11 cellular contexts compared by ENCODE assay signal in the genomic region with DNA sequence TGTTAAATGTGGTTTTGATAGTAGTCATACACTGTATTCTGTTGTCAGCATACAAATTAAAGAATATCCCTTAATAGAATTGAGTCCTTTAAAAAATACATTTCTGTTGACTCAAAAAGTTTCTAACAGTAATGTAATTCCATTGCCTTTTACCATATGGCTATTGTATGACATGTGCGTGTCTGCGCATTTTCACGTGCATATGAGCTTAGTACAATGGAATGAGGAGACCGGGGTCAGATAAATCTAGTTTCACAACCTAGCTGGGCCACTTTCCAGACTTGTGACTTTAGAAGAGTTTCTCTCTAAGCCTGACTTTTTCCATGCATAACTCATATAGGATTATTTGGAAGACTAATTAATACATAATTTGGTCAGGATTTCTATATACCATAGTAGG. TPM values are rescaled to one million over a fixed set of nuclear protein-coding genes. Genes with fewer than 3 reads are reported as not detected.
DNase-seq lines count a peak whose midpoint lies in the region; TF ChIP-seq lines count a peak whose summit lies in the region.
"Had no signal": no experiment of that assay in that cellular context is flagged by ENCODE, and none has a peak within 500 bp of the region (broad histone marks: within the 10 kb centered on the region; RNA-seq: fewer than 3 reads in every experiment).

No MANE protein-coding gene starts in this region.

- no peak for TF ChIP-seq CTCF in AG09309 (IDR thresholded peaks at IDR 0.05; ENCODE audit: control insufficient read depth, insufficient read depth, low read depth, low read length, missing control alignments)
- no peak for TF ChIP-seq CTCF in esophagus squamous epithelium (IDR thresholded peaks at IDR 0.05)
- no peak for TF ChIP-seq CTCF in osteoblast (IDR thresholded peaks at IDR 0.05; ENCODE audit: extremely low read depth, low read depth, low read length)

- no peaks in the 10 kb centered on the region for H4K20me1 ChIP-seq in osteoblast (ENCODE audit: insufficient read depth, low read length)

- DNase-seq in AG09309 (ENCODE audit: low read depth): peak; percentile 95
- peak; percentile 85 for DNase-seq in NCI-H226
- DNase-seq in esophagus squamous epithelium (lab: John Stamatoyannopoulos, UW): no peak
- DNase-seq in osteoblast (ENCODE audit: insufficient read length, low spot score, missing footprints): peak; percentile 91
- DNase-seq in SHP77 treated with DMSO at 0.1 percent for 48 hours (lab: John Stamatoyannopoulos, UW): no peak
- no peak for DNase-seq in DMS153 treated with DMSO at 0.1 percent for 48 hours (lab: John Stamatoyannopoulos, UW; ENCODE audit: unreplicated experiment)
- DNase-seq in NCI-H2227 (lab: John Stamatoyannopoulos, UW; ENCODE audit: unreplicated experiment): no peak
- no peak for DNase-seq in G401 (ENCODE audit: low spot score)
- DNase-seq: COR-L47; NCI-H524 treated with DMSO at 0.1 percent for 48 hours; stimulated activated CD4-positive, alpha-beta T cell treated with anti-CD3 and anti-CD28 coated beads, Interleukin-4, amount 100 ng/mL, for 24 hours had no signal

- H3K36me3 ChIP-seq in esophagus squamous epithelium (peaks cover 0 to 54% (median 0%) of the 10 kb centered on the region in 3 donors), osteoblast (ENCODE audit: insufficient read depth, low read length) (peaks cover 69% of the 10 kb centered on the region)

- H3K27me3 ChIP-seq in esophagus squamous epithelium (no peaks in the 10 kb centered on the region), osteoblast (ENCODE audit: insufficient read depth, low read length) (no peaks in the 10 kb centered on the region)

- H3K27ac ChIP-seq in esophagus squamous epithelium: peak overlapping the region; percentile 15 to 97 (median 82)
- H3K27ac ChIP-seq in osteoblast (ENCODE audit: low read depth, low read length): peak overlapping the region; percentile 100

- no peak overlapping the region for H2AFZ ChIP-seq in osteoblast (ENCODE audit: low read length)

- no peak overlapping the region for H3K4me3 ChIP-seq in AG09309 (ENCODE audit: control insufficient read depth, low read depth, low read length)
- H3K4me3 ChIP-seq in esophagus squamous epithelium: no peak overlapping the region
- no peak overlapping the region for H3K4me3 ChIP-seq in osteoblast (ENCODE audit: insufficient read depth, low read length)

- in situ Hi-C loops in G401 (cut with HindIII; ENCODE audit: low sequenced_read_pairs): no loop called here

- H3K9me3 ChIP-seq in esophagus squamous epithelium (no peaks in the 10 kb centered on the region), osteoblast (ENCODE audit: low read depth, low read length) (no peaks in the 10 kb centered on the region)

- H3K4me1 ChIP-seq in esophagus squamous epithelium (peaks cover 20 to 92% (median 44%) of the 10 kb centered on the region in 3 donors), osteoblast (ENCODE audit: insufficient read depth, low read length) (peaks cover 88% of the 10 kb centered on the region)

- H3K79me2 ChIP-seq in osteoblast (ENCODE audit: insufficient read depth, low read length): peaks cover 71% of the 10 kb centered on the region

- peak overlapping the region; percentile 41 for H3K4me2 ChIP-seq in osteoblast (ENCODE audit: insufficient read depth, low read length)

- 47 to 69% methylated on average over 4 of the region's 4 CpGs for WGBS in esophagus squamous epithelium, 2 donors

- no peak for TF ChIP-seq POLR2A in esophagus squamous epithelium (IDR thresholded peaks at IDR 0.05)

- intact Hi-C loops in esophagus squamous epithelium (cut with DNase I): no loop called here

RNA-seq across cellular contexts. Expression of a gene that starts 38.7 kb away (rescaled TPM):
- total RNA-seq in esophagus squamous epithelium (10 to 100 TPM; 15.6 to 54.4 (median 33.1) TPM), osteoblast (181 and 196 TPM in 2 replicates)
- total RNA-seq in G401 (2014; rRNA removed; shearing (Covaris generic)): 7.4 and 33.8 TPM in 2 replicates

Comparison
In these comparisons a context has a peak if more than half of its experiments do, and no peak if none do; other contexts are left out.
1. DNase-seq: peak in AG09309 (single experiment), NCI-H226 (single experiment) and osteoblast (single experiment); none in esophagus squamous epithelium (single experiment), SHP77 treated with DMSO at 0.1 percent for 48 hours (single experiment), DMS153 treated with DMSO at 0.1 percent for 48 hours (single experiment), NCI-H2227 (single experiment) and G401 (single experiment).